24 cellular contexts compared by ENCODE assay signal in the genomic region with DNA sequence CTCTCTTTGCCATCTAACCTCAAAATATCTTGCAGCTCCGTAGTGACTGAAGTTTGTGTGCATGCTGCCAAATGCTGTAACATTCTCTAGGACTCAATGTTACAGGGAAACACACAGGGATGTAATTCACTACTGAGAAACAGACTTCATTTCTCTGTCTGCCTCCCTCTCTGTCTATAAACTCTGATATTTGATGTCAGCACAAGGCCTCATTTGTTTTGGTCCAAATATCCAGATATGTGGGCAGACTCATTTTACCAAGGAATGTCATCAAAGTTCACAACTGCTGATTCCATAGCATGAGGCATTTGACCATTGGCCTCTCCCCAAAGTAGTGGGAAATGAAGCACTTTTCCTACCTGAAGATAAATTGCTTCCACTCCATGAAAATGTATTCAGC. TPM values are rescaled to one million over a fixed set of nuclear protein-coding genes. Genes with fewer than 3 reads are reported as not detected.
"Had no signal": no experiment of that assay in that cellular context is flagged by ENCODE, and none has a peak within 500 bp of the region (broad histone marks: within the 10 kb centered on the region; RNA-seq: fewer than 3 reads in every experiment).

No MANE protein-coding gene starts in this region.

- H3K36me3 ChIP-seq: MG63 had no signal

- H3K9me3 ChIP-seq: MG63 had no signal

- H3K27me3 ChIP-seq: MG63 had no signal

- DNase-seq: KBM-7, MG63, NCI-H1092, NCI-H1105 treated with DMSO at 0.1 percent for 48 hours, NCI-H1417 treated with DMSO at 0.1 percent for 48 hours, NCI-H146, NCI-H1694 treated with DMSO at 0.1 percent for 48 hours, NCI-H1930, NCI-H2081, NCI-H2107, NCI-H2227 treated with DMSO at 0.1 percent for 48 hours, NCI-H446, NCI-H510A, NCI-H524 treated with DMSO at 0.1 percent for 48 hours, NCI-H69, NCI-H774, SHP77 had no signal

- FAIRE-seq: HTR-8/SVneo had no signal

- H3K4me3 ChIP-seq: MG63 had no signal

- H3K27ac ChIP-seq: HL-60, RWPE1 had no signal

- ATAC-seq: Panc1, SK-N-SH treated with all-trans-retinoic acid at 6 μM for 48 hours had no signal

- H3K9me3 Mint-ChIP-seq: IgD-negative memory B cell had no signal

RNA-seq across cellular contexts. Expression of a gene that starts 2.5 kb away (rescaled TPM):
- polyA plus RNA-seq: IgD-negative memory B cell had no signal

RNA-seq across cellular contexts. Expression of a gene that starts 32.8 kb away (rescaled TPM):
- total RNA-seq: LHCN-M2 had no signal
- polyA plus RNA-seq: IgD-negative memory B cell had no signal
